Comparison of ENCODE assay signal across 8 cellular contexts in genomic region chr19:13093407-13094284, GRCh38. TPM values are rescaled to one million over a fixed set of nuclear protein-coding genes. Genes with fewer than 3 reads are reported as not detected.
DNase-seq lines count a peak whose midpoint lies in the region; ATAC-seq lines count a peak whose summit lies in the region.

No MANE protein-coding gene starts in this region.

- intact Hi-C loops in CD4-positive, alpha-beta memory T cell (cut with micrococcal nuclease), result loop anchor here (1.0 to 5.0 kb wide), 5 partner anchors 32 to 169 kb away; no protein-coding TSS in a partner anchor

- peak; percentile 76 to 82 (median 78) for DNase-seq in CD4-positive, alpha-beta memory T cell
- DNase-seq in NCI-H69 (lab: John Stamatoyannopoulos, UW) (peak; percentile 95), dermis microvascular lymphatic vessel endothelial cell (ENCODE audit: low read depth in 2 of 2) (peak; percentile 61 to 86), lung microvascular endothelial cell (ENCODE audit: low read depth in 2 of 2) (peak; percentile 87)
- DNase-seq in activated CD4-positive, alpha-beta T cell treated with anti-CD3 and anti-CD28 coated beads, Interleukin-2, amount 50 U/mL, for 4 hours, result peak; percentile 75
- DNase-seq in stimulated activated CD4-positive, alpha-beta T cell treated with anti-CD3 and anti-CD28 coated beads, TNF-alpha, amount 100 ng/mL, for 24 hours (ENCODE audit: low read depth in 3 of 3), result peak; percentile 62 to 75 (median 65)

- H3K27me3 Mint-ChIP-seq in CD4-positive, alpha-beta memory T cell, result peaks cover 5 to 9% of the 10 kb centered on the region in 2 donors

- peaks cover 12 to 38% (median 18%) of the 10 kb centered on the region in 4 donors for H3K4me1 Mint-ChIP-seq in CD4-positive, alpha-beta memory T cell

- POLR2A ChIA-PET in CD4-positive, alpha-beta memory T cell (lab: Charles Lee; ENCODE audit: partially characterized antibody), result interaction anchor here (0.8 to 5.0 kb wide), 10 partner anchors 9 to 208 kb away, joined by 3 to 42 read pairs (median 4); partner anchors contain the start of genes CALR, LYL1 and NACC1

- H3K4me3 ChIP-seq in CD4-positive, alpha-beta memory T cell (ENCODE audit: low read length in 2 of 2), result no peak overlapping the region

- CTCF ChIA-PET in CD4-positive, alpha-beta memory T cell (lab: Charles Lee; ENCODE audit: partially characterized antibody), result interaction anchor here (0.8 to 8.2 kb wide), 13 partner anchors 9 to 169 kb away, joined by 3 to 129 read pairs (median 4); no protein-coding TSS in a partner anchor

- no peaks in the 10 kb centered on the region for H3K9me3 ChIP-seq in CD4-positive, alpha-beta memory T cell (ENCODE audit: control insufficient read depth in 1 of 2, low read length in 2 of 2)

- H3K27ac ChIP-seq in CD4-positive, alpha-beta memory T cell (ENCODE audit: low read depth, low read length), result no peak overlapping the region

- no peaks in the 10 kb centered on the region for H3K36me3 ChIP-seq in CD4-positive, alpha-beta memory T cell (ENCODE audit: insufficient read depth, low read length)

- no peaks in the 10 kb centered on the region for H3K9me3 Mint-ChIP-seq in CD4-positive, alpha-beta memory T cell

- H3K27ac Mint-ChIP-seq in CD4-positive, alpha-beta memory T cell, result peak overlapping the region in 4 of 7 donors; percentile 24 to 68 (median 36)

- no peaks in the 10 kb centered on the region for H3K36me3 Mint-ChIP-seq in CD4-positive, alpha-beta memory T cell

- H3K4me1 ChIP-seq in CD4-positive, alpha-beta memory T cell (ENCODE audit: insufficient read depth, low read length), result peaks cover 39% of the 10 kb centered on the region

- peaks cover 15% of the 10 kb centered on the region for H3K27me3 ChIP-seq in CD4-positive, alpha-beta memory T cell (ENCODE audit: insufficient read depth, low read length)

- H3K4me3 Mint-ChIP-seq in CD4-positive, alpha-beta memory T cell, result peak overlapping the region in 3 of 8 donors; percentile 17 to 64 (median 33)

- ATAC-seq in HG02588 (IDR thresholded peaks at IDR 0.05; ENCODE audit: unreplicated experiment) (peak; percentile 48), GM21619 (IDR thresholded peaks at IDR 0.05; ENCODE audit: unreplicated experiment) (no peak)

RNA-seq across cellular contexts. Expression of gene LYL1, which starts 9.0 kb away (rescaled TPM):
- total RNA-seq in CD4-positive, alpha-beta memory T cell, result 10 to 100 TPM; 16.1 to 16.9 TPM
- 1 to 10 TPM; 2.3 to 9.4 TPM for polyA plus RNA-seq in CD4-positive, alpha-beta memory T cell
- 25.4 and 43.5 TPM in 2 replicates for total RNA-seq in dermis microvascular lymphatic vessel endothelial cell
- total RNA-seq in lung microvascular endothelial cell, result 17.3 and 28.8 TPM in 2 replicates

RNA-seq across cellular contexts. Expression of gene TRMT1, which starts 22.9 kb away (rescaled TPM):
- total RNA-seq in CD4-positive, alpha-beta memory T cell, result 10 to 100 TPM; 70.6 to 78.4 TPM
- 10 to 100 TPM; 18.0 to 24.9 TPM for polyA plus RNA-seq in CD4-positive, alpha-beta memory T cell
- total RNA-seq in dermis microvascular lymphatic vessel endothelial cell (20.3 and 26.2 TPM in 2 replicates), lung microvascular endothelial cell (17.4 and 26.6 TPM in 2 replicates)

RNA-seq across cellular contexts. Expression of gene NACC1, which starts 24.4 kb away (rescaled TPM):
- 10 to 100 TPM; 25.8 to 34.1 TPM for total RNA-seq in CD4-positive, alpha-beta memory T cell
- 1 to 10 TPM in 1 of 2 donors, under 1 TPM in 1; 0.15 to 1.8 TPM for polyA plus RNA-seq in CD4-positive, alpha-beta memory T cell
- total RNA-seq in dermis microvascular lymphatic vessel endothelial cell (36.2 and 46.7 TPM in 2 replicates), lung microvascular endothelial cell (32.7 and 34.1 TPM in 2 replicates)

RNA-seq across cellular contexts. Expression of gene STX10, which starts 56.5 kb away (rescaled TPM):
- 10 to 100 TPM; 63.7 to 64.0 TPM for total RNA-seq in CD4-positive, alpha-beta memory T cell
- polyA plus RNA-seq in CD4-positive, alpha-beta memory T cell, result 10 to 100 TPM; 57.9 to 64.2 TPM
- total RNA-seq in dermis microvascular lymphatic vessel endothelial cell, result 57.1 and 62.4 TPM in 2 replicates
- 46.4 and 56.0 TPM in 2 replicates for total RNA-seq in lung microvascular endothelial cell

RNA-seq across cellular contexts. Expression of gene IER2, which starts 56.6 kb away (rescaled TPM):
- 100 to 1,000 TPM; 148 to 153 TPM for total RNA-seq in CD4-positive, alpha-beta memory T cell
- 100 to 1,000 TPM; 201 to 446 TPM for polyA plus RNA-seq in CD4-positive, alpha-beta memory T cell
- total RNA-seq in dermis microvascular lymphatic vessel endothelial cell, result 18.6 and 31.1 TPM in 2 replicates
- total RNA-seq in lung microvascular endothelial cell, result 19.0 and 31.2 TPM in 2 replicates
